Comparison of ENCODE assay signal across 8 cellular contexts in the genomic region with DNA sequence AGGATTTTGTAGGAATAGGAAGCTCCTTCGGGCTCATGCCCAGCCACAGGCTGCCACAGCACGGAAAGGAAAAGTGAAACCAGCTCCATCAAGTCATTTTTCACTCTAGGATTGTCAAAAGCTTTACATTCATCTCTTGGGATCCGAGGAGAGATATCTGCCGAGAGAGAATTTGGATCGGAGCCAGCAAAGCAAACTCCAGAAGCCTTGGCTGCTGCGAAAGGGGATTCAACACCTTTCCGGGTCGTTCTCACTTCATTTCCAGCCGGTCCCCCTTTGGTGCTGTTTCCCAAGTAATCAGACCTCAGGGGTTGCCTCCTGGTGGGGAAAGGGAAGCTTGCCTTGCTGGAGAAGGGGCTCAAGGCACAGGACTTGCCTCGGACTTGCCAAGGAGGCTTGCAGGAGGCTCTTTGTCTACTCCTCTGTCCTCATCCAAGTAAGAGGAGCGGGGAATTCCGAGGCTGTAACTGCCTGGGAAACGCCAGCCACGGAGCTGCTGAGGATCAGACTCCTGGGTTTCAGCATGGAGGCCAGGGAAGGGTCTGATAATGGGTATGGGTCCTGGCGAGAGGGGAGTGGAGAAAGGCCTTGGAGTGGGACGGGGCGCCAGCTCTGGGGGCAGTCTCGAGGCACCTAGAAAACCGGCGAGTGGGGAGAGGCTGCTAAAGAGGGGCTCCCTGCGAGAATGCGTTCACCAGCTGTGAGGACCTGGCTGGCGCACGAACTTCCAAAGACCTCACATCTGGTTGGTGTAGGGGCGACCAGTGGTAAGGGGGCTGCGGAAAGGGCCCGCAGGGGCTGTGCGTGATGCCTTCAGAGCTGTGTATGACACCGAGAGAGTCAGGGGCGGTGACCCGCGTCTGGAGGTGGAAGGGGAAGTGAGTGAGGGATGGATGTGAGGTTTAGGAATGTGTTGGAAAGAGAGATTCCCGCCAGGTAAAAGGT. TPM values are rescaled to one million over a fixed set of nuclear protein-coding genes. Genes with fewer than 3 reads are reported as not detected.
A peak's percentile ranks its signal among the peaks of the same experiment; 100 is the strongest.
DNase-seq lines count a peak whose midpoint lies in the region; ATAC-seq and TF ChIP-seq lines count a peak whose summit lies in the region.

No MANE protein-coding gene starts in this region.

- no peaks in the 10 kb centered on the region for H4K20me1 ChIP-seq in SU-DHL-6 (ENCODE audit: low read depth, low read length)

- peak; percentile 73 for DNase-seq in AG20443 (ENCODE audit: low spot score)
- peak; percentile 24 for DNase-seq in H4 (ENCODE audit: low spot score)
- peak; percentile 60 for DNase-seq in dedifferentiated amniotic fluid mesenchymal stem cell (ENCODE audit: extremely low spot score)
- no peak for DNase-seq in left lobe of liver (ENCODE audit: low spot score)
- DNase-seq in stimulated activated CD8-positive, alpha-beta memory T cell treated with anti-CD3 and anti-CD28 coated beads, Interleukin-4, amount 100 ng/mL, for 48 hours, result peak; percentile 27
- no peak for DNase-seq in cerebellum (ENCODE audit: low spot score)

- H3F3A ChIP-seq in SU-DHL-6 (ENCODE audit: insufficient read depth), result no peaks in the 10 kb centered on the region

- H3K27me3 ChIP-seq in SU-DHL-6 (ENCODE audit: low read length), result no peaks in the 10 kb centered on the region

- H2AFZ ChIP-seq in SU-DHL-6 (ENCODE audit: low read depth, low read length, severe bottlenecking), result no peak overlapping the region

- H3K79me2 ChIP-seq in SU-DHL-6 (ENCODE audit: insufficient read depth, low read length), result no peaks in the 10 kb centered on the region

- H3K27ac ChIP-seq in SU-DHL-6 (ENCODE audit: low read depth, low read length), result no peak overlapping the region

- H3K4me3 ChIP-seq in SU-DHL-6 (ENCODE audit: insufficient read depth, low read length, poor library complexity, severe bottlenecking), result no peak overlapping the region

- H3K4me2 ChIP-seq in SU-DHL-6 (ENCODE audit: low read depth, low read length, poor library complexity, severe bottlenecking), result peak overlapping the region; percentile 18

- no peaks in the 10 kb centered on the region for H3K9me3 ChIP-seq in SU-DHL-6 (ENCODE audit: insufficient read depth, low read length)

- no peak for TF ChIP-seq CTCF in SU-DHL-6 (IDR thresholded peaks at IDR 0.05; ENCODE audit: insufficient read depth, low read length, poor library complexity, severe bottlenecking)

- H3K9ac ChIP-seq in SU-DHL-6 (ENCODE audit: low read length), result no peak overlapping the region

- no peaks in the 10 kb centered on the region for H3K36me3 ChIP-seq in SU-DHL-6 (ENCODE audit: low read length)

- H3K9me2 ChIP-seq in SU-DHL-6 (replicated peaks; ENCODE audit: insufficient read depth, low read length), result no peaks in the 10 kb centered on the region

- ATAC-seq in left lobe of liver, result peak; percentile 66
- ATAC-seq in GM21717 (IDR thresholded peaks at IDR 0.05; ENCODE audit: unreplicated experiment), result no peak

RNA-seq across cellular contexts. Expression of gene ETV7, which starts 0.7 kb away (rescaled TPM):
- 0.99 and 1.2 TPM in 2 replicates for total RNA-seq in H4 (2014; rRNA removed; shearing (Covaris generic))
- total RNA-seq in left lobe of liver, result 0.13 TPM
- not detected for total RNA-seq in cerebellum

RNA-seq across cellular contexts. Expression of gene BNIP5, which starts 50.1 kb away (rescaled TPM):
- not detected in 2 replicates for total RNA-seq in H4 (2014; rRNA removed; shearing (Covaris generic))
- not detected for total RNA-seq in left lobe of liver
- not detected for total RNA-seq in cerebellum

RNA-seq across cellular contexts. Expression of gene PXT1, which starts 55.9 kb away (rescaled TPM):
- not detected in 2 replicates for total RNA-seq in H4 (2014; rRNA removed; shearing (Covaris generic))
- total RNA-seq in left lobe of liver (0.10 TPM), cerebellum (not detected)

RNA-seq across cellular contexts. Expression of gene KCTD20, which starts 56.0 kb away (rescaled TPM):
- 56.1 and 68.5 TPM in 2 replicates for total RNA-seq in H4 (2014; rRNA removed; shearing (Covaris generic))
- total RNA-seq in left lobe of liver (28.5 TPM), cerebellum (61.8 TPM)

Comparison
In these comparisons a context has a peak if more than half of its experiments do, and no peak if none do; other contexts are left out.
1. DNase-seq: peak in AG20443 (single experiment), H4 (single experiment), dedifferentiated amniotic fluid mesenchymal stem cell (single experiment) and stimulated activated CD8-positive, alpha-beta memory T cell treated with anti-CD3 and anti-CD28 coated beads, Interleukin-4, amount 100 ng/mL, for 48 hours (single experiment); none in left lobe of liver (single experiment) and cerebellum (single experiment).